Comparison of ENCODE assay signal across 1 cellular context in genomic region chr20:44166008-44166407, GRCh38.
TF ChIP-seq lines count a peak whose summit lies in the region.

No MANE protein-coding gene starts in this region.

TF ChIP-seq in IMR-90, 13 proteins besides CTCF, POLR2A, EP300 and RAD21 (continued from another document):
- TF ChIP-seq, protein P1, sequence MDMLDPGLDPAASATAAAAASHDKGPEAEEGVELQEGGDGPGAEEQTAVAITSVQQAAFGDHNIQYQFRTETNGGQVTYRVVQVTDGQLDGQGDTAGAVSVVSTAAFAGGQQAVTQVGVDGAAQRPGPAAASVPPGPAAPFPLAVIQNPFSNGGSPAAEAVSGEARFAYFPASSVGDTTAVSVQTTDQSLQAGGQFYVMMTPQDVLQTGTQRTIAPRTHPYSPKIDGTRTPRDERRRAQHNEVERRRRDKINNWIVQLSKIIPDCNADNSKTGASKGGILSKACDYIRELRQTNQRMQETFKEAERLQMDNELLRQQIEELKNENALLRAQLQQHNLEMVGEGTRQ (IDR thresholded peaks at IDR 0.05; ENCODE audit: low read depth, low read length), result no peak
- TF ChIP-seq SMC3 (IDR thresholded peaks at IDR 0.05; ENCODE audit: low read depth, low read length), result no peak
